24 cellular contexts compared by ENCODE assay signal in the genomic region with DNA sequence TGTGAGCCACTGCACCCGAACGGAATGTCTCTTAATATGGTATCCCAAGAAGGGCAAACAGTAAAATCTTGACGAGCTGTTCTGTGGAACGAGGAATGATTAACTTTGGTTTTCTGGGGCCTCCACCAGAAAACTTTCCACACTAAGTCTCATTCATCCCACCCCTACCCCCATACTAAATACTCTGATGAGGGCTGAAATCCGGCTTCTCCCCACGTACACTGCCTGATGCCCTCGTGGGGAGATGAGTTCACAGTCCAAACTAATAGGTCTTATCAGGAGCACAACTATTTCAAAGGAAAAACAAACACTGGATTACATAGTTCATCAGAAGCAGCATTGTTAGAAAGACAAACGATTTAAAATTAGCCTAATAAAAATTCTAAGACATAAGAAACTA. TPM values are rescaled to one million over a fixed set of nuclear protein-coding genes. Genes with fewer than 3 reads are reported as not detected.
DNase-seq lines count a peak whose midpoint lies in the region; ATAC-seq, FAIRE-seq and TF ChIP-seq lines count a peak whose summit lies in the region.
"Had no signal": no experiment of that assay in that cellular context is flagged by ENCODE, and none has a peak within 500 bp of the region (broad histone marks: within the 10 kb centered on the region; RNA-seq: fewer than 3 reads in every experiment).

No MANE protein-coding gene starts in this region.

- H3K9ac ChIP-seq in HepG2 (ENCODE audit: insufficient read depth, low read depth, low read length), result no peak overlapping the region
- H3K9ac ChIP-seq: BLaER1 had no signal

- no peaks in the 10 kb centered on the region for H3K9me3 ChIP-seq in Caco-2
- H3K9me3 ChIP-seq in HepG2 (ENCODE audit: low read length), result peaks cover 56% of the 10 kb centered on the region
- H3K9me3 ChIP-seq: BE2C had no signal

- no peak for TF ChIP-seq CTCF in Caco-2 (IDR thresholded peaks at IDR 0.05; ENCODE audit: insufficient read depth in 1 of 2, low read depth in 1 of 2, low read length in 1 of 2, severe bottlenecking in 1 of 2, unreplicated experiment in 1 of 2)
- TF ChIP-seq CTCF in GM23338 (conservative IDR thresholded peaks at IDR 0.05; ENCODE audit: low read depth in 2 of 2), result no peak
- TF ChIP-seq CTCF in HepG2 (CRISPR knock-in tag; IDR thresholded peaks at IDR 0.05), result no peak
- TF ChIP-seq CTCF in GM13976 (IDR thresholded peaks at IDR 0.05; ENCODE audit: borderline replicate concordance, control extremely low read depth, extremely low read depth, insufficient read depth, missing control alignments), result no peak

- H3K4me3 Mint-ChIP-seq in Caco-2 (ENCODE audit: unreplicated experiment) (peak overlapping the region; percentile 29), GM23338 (no peak overlapping the region)
- H3K4me3 Mint-ChIP-seq: CD14-positive monocyte; CD4-positive, alpha-beta memory T cell; CD4-positive, CD25-positive, alpha-beta regulatory T cell; CD8-positive, alpha-beta memory T cell had no signal

- in situ Hi-C loops in HepG2 (cut with HindIII; ENCODE audit: extremely low pct_ligation_motif_present, low pct_unique_long_range_greater_than_20kb), result no loop called here
- in situ Hi-C loops in GM13976 (cut with MboI; ENCODE audit: low sequenced_read_pairs, unreplicated experiment), result no loop called here

- peaks cover 19% of the 10 kb centered on the region for H3K9me3 Mint-ChIP-seq in Caco-2 (ENCODE audit: unreplicated experiment)
- H3K9me3 Mint-ChIP-seq in GM23338, result peaks cover 6% of the 10 kb centered on the region; the same call in 1 of the 3 replicates

- peaks cover 5% of the 10 kb centered on the region; the same call in 1 of the 2 replicates for H3K4me1 ChIP-seq in Caco-2
- H3K4me1 ChIP-seq in GM23338 (ENCODE audit: insufficient read depth), result no peaks in the 10 kb centered on the region
- H3K4me1 ChIP-seq in HepG2 (ENCODE audit: insufficient read depth, low read length), result peaks cover 7% of the 10 kb centered on the region; the same call in 1 of the 2 replicates
- H3K4me1 ChIP-seq: BE2C, BLaER1 had no signal

- H3K4me2 ChIP-seq in GM23338 (no peak overlapping the region), HepG2 (ENCODE audit: low read depth, low read length) (no peak overlapping the region)
- H3K4me2 ChIP-seq: BLaER1 had no signal

- H3K79me2 ChIP-seq in GM23338 (replicated peaks; ENCODE audit: insufficient read depth) (no peaks in the 10 kb centered on the region), HepG2 (ENCODE audit: insufficient read depth, low read length) (no peaks in the 10 kb centered on the region)

- intact Hi-C loops in Caco-2 (cut with micrococcal nuclease; ENCODE audit: unreplicated experiment), result loop anchor here (10.0 kb wide), 1 partner anchor 108 kb away; no protein-coding TSS in a partner anchor
- intact Hi-C loops in HepG2 (cut with micrococcal nuclease; ENCODE audit: unreplicated experiment), result no loop called here

- H3K27me3 Mint-ChIP-seq in Caco-2 (ENCODE audit: insufficient read depth, unreplicated experiment) (no peaks in the 10 kb centered on the region), GM23338 (ENCODE audit: insufficient read depth, low read depth, poor library complexity) (no peaks in the 10 kb centered on the region)
- H3K27me3 Mint-ChIP-seq: CD4-positive, alpha-beta memory T cell; CD4-positive, CD25-positive, alpha-beta regulatory T cell had no signal

- DNase-seq in Caco-2, result peak; percentile 52 to 58
- no peak for DNase-seq in GM23338 (ENCODE audit: low spot score)
- DNase-seq in HuH-7.5 (ENCODE audit: low spot score), result peak; percentile 42
- peak; percentile 10 for DNase-seq in HepG2 (ENCODE audit: low spot score)
- DNase-seq in NCI-H1436 (lab: John Stamatoyannopoulos, UW), result no peak
- DNase-seq in GM13976 (ENCODE audit: low spot score), result no peak
- DNase-seq in activated CD4-positive, alpha-beta T cell treated with anti-CD3 and anti-CD28 coated beads for 1 hour, result no peak
- DNase-seq: 8988T; ACHN; BE2C; C1 segment of cervical spinal cord; Calu3; CD4-positive, alpha-beta memory T cell; CD4-positive, CD25-positive, alpha-beta regulatory T cell; CD8-positive, alpha-beta memory T cell; COR-L47; DMS79 treated with DMSO at 0.1 percent for 48 hours; GF-D8 had no signal

- H4K20me1 ChIP-seq in GM23338 (replicated peaks; ENCODE audit: insufficient read depth) (no peaks in the 10 kb centered on the region), HepG2 (ENCODE audit: insufficient read depth, low read length) (no peaks in the 10 kb centered on the region)
- H4K20me1 ChIP-seq: BLaER1 had no signal

- H3K9me2 ChIP-seq in GM23338 (ENCODE audit: insufficient read depth), result no peaks in the 10 kb centered on the region

- H3K27me3 ChIP-seq in Caco-2 (replicated peaks; ENCODE audit: control insufficient read depth, insufficient read depth, low read length) (no peaks in the 10 kb centered on the region), GM23338 (ENCODE audit: insufficient read depth) (no peaks in the 10 kb centered on the region), HepG2 (ENCODE audit: control insufficient read depth in 1 of 2, insufficient read depth in 2 of 2, low read length in 2 of 2) (no peaks in the 10 kb centered on the region)
- H3K27me3 ChIP-seq: BE2C, BLaER1 had no signal

- H3K36me3 Mint-ChIP-seq in Caco-2 (ENCODE audit: insufficient read depth, unreplicated experiment) (no peaks in the 10 kb centered on the region), GM23338 (ENCODE audit: low read depth) (no peaks in the 10 kb centered on the region)
- H3K36me3 Mint-ChIP-seq: CD4-positive, alpha-beta memory T cell; CD4-positive, CD25-positive, alpha-beta regulatory T cell; CD8-positive, alpha-beta memory T cell had no signal

- H3K4me3 ChIP-seq in Caco-2 (ENCODE audit: low read depth, low read length), result no peak overlapping the region
- no peak overlapping the region for H3K4me3 ChIP-seq in GM23338
- no peak overlapping the region for H3K4me3 ChIP-seq in HepG2 (replicated peaks in 1 of 3; ENCODE audit: insufficient read depth in 1 of 3, low read depth in 2 of 3, low read length in 3 of 3)
- H3K4me3 ChIP-seq: BLaER1 had no signal

- TF ChIP-seq POLR2A in HepG2 (IDR thresholded peaks at IDR 0.05; ENCODE audit: insufficient read depth in 1 of 2, low read depth in 2 of 2, low read length in 2 of 2), result no peak

- no peak for ATAC-seq in GM23338
- peak; percentile 72 for ATAC-seq in HepG2
- no peak for ATAC-seq in GM21737 (IDR thresholded peaks at IDR 0.05; ENCODE audit: unreplicated experiment)

- no peak for TF ChIP-seq RAD21 in HepG2 (CRISPR knock-in tag; IDR thresholded peaks at IDR 0.05)

- POLR2A ChIA-PET in Caco-2 (lab: Charles Lee) (no interaction called here), HepG2 (lab: Yijun Ruan, JAX) (no interaction called here)

- no peaks in the 10 kb centered on the region for H3K36me3 ChIP-seq in Caco-2 (ENCODE audit: control insufficient read depth, insufficient read depth, low read length)
- H3K36me3 ChIP-seq in GM23338 (ENCODE audit: insufficient read depth), result no peaks in the 10 kb centered on the region
- no peaks in the 10 kb centered on the region for H3K36me3 ChIP-seq in HepG2 (replicated peaks in 1 of 2; ENCODE audit: control insufficient read depth in 1 of 2, insufficient read depth in 2 of 2, low read length in 2 of 2)
- H3K36me3 ChIP-seq: BE2C, BLaER1 had no signal

- H3K4me1 Mint-ChIP-seq in Caco-2 (ENCODE audit: low read depth, unreplicated experiment) (peaks cover 17% of the 10 kb centered on the region), GM23338 (no peaks in the 10 kb centered on the region)
- H3K4me1 Mint-ChIP-seq: CD4-positive, alpha-beta memory T cell; CD4-positive, CD25-positive, alpha-beta regulatory T cell; CD8-positive, alpha-beta memory T cell had no signal

- BruUV-seq in Caco-2 (replicated peaks; lab: Mats Ljungman, UMichigan) (no TSS peak), HepG2 (replicated peaks; lab: Mats Ljungman, UMichigan) (no TSS peak)

- no peaks in the 10 kb centered on the region for H3F3A ChIP-seq in GM23338 (replicated peaks; ENCODE audit: low read depth)

- peak overlapping the region; percentile 74 for H3K27ac Mint-ChIP-seq in Caco-2 (ENCODE audit: unreplicated experiment)
- no peak overlapping the region for H3K27ac Mint-ChIP-seq in GM23338
- H3K27ac Mint-ChIP-seq: CD14-positive monocyte; CD4-positive, alpha-beta memory T cell; CD4-positive, CD25-positive, alpha-beta regulatory T cell had no signal

- CTCF ChIA-PET in Caco-2 (lab: Charles Lee), result no interaction called here
- CTCF ChIA-PET in HepG2 (lab: Yijun Ruan, JAX; ENCODE audit: low intra/inter-chr PET ratio, low total read pairs), result no interaction called here

- H2AFZ ChIP-seq in GM23338, result 0 out of 2 replicates have a peak overlapping the region, but pooled peaks have one; percentile 16
- H2AFZ ChIP-seq in HepG2 (ENCODE audit: low read length), result no peak overlapping the region

- no peak overlapping the region for H3K27ac ChIP-seq in GM23338 (ENCODE audit: low read depth)
- no peak overlapping the region for H3K27ac ChIP-seq in HepG2 (ENCODE audit: extremely low read length, insufficient read depth, low read length)
- H3K27ac ChIP-seq: BLaER1 had no signal

- FAIRE-seq in HepG2 (lab: Jason Lieb, UNC), result no peak
- FAIRE-seq: G401.6, GM12891, GM18507 had no signal

- WGBS in HepG2 (ENCODE audit: low lambda C conversion rate), result 2% methylated on average over 8 of the region's 8 CpGs

- TF ChIP-seq EP300 in HepG2 (IDR thresholded peaks at IDR 0.05; ENCODE audit: low read depth in 2 of 2, low read length in 2 of 2) (no peak), HepG2 (CRISPR knock-in tag; IDR thresholded peaks at IDR 0.05; ENCODE audit: borderline replicate concordance) (no peak)

RNA-seq across cellular contexts. Expression of a gene that starts 49.2 kb away (rescaled TPM):
- total RNA-seq in Caco-2 (2022) (93.7 and 103 TPM in 2 replicates), HepG2 (2016; rRNA removed; fragmentation: Illumina TruSeq; extraction: Trizol) (not detected in 2 replicates)
- 89.2 and 91.2 TPM in 2 replicates for total RNA-seq in GM23338 (2014; rRNA removed; shearing (Covaris generic))
- polyA plus RNA-seq in GM23338 (2016; fragmentation: Nextera tagmentation; extraction: Ambion mirVana) (68.0 and 77.7 TPM in 2 replicates), HepG2 (2011; rRNA removed) (not detected in 2 replicates)
- not detected in 2 replicates for total RNA-seq in HepG2 (2016; cell fraction: cytosol; rRNA removed; fragmentation: Illumina TruSeq; extraction: Trizol; ENCODE audit: low read depth)
- not detected in 2 replicates for total RNA-seq in HepG2 (2016; cell fraction: insoluble cytoplasmic fraction; rRNA removed; fragmentation: Illumina TruSeq; extraction: Trizol)
- total RNA-seq in HepG2 (2016; cell fraction: membrane; rRNA removed; fragmentation: Illumina TruSeq; extraction: Trizol), result not detected in 2 replicates
- total RNA-seq in HepG2 (2016; cell fraction: nucleus; rRNA removed; fragmentation: Illumina TruSeq; extraction: Trizol), result not detected in 2 replicates
- polyA plus RNA-seq in HepG2 (2011; cell fraction: cytosol; rRNA removed), result not detected in 2 replicates
- polyA plus RNA-seq in HepG2 (2011; cell fraction: nucleus; rRNA removed), result 0.02 and 0.14 TPM in 2 replicates
- not detected in 2 replicates for polyA plus RNA-seq in HepG2 (2012)
- not detected in 2 replicates for polyA plus RNA-seq in HepG2 (2016; cell fraction: cytosol; fragmentation: Illumina TruSeq; extraction: Trizol; ENCODE audit: low read depth)
- not detected in 2 replicates for polyA plus RNA-seq in HepG2 (2016; cell fraction: insoluble cytoplasmic fraction; fragmentation: Illumina TruSeq; extraction: Trizol; ENCODE audit: low read depth)
- polyA plus RNA-seq in HepG2 (2016; cell fraction: membrane; fragmentation: Illumina TruSeq; extraction: Trizol; ENCODE audit: low read depth), result not detected in 2 replicates
- polyA plus RNA-seq in HepG2 (2016; cell fraction: nucleus; fragmentation: Illumina TruSeq; extraction: Trizol; ENCODE audit: insufficient read depth, low read depth), result not detected in 2 replicates
- 1.3 TPM in 1 of 2 replicates, not detected in the other for polyA minus RNA-seq in HepG2 (2011; rRNA and poly(A)+ RNA removed; ENCODE audit: low replicate concordance)
- polyA minus RNA-seq in HepG2 (2011; cell fraction: cytosol; rRNA and poly(A)+ RNA removed), result not detected in 2 replicates
- polyA minus RNA-seq in HepG2 (2011; cell fraction: nucleus; rRNA and poly(A)+ RNA removed), result 0.37 TPM in 1 of 2 replicates, not detected in the other

Comparison
In these comparisons a context has a peak if more than half of its experiments do, and no peak if none do; other contexts are left out.
1. DNase-seq: peak in Caco-2 (2 of 2), HuH-7.5 (single experiment) and HepG2 (single experiment); none in GM23338 (single experiment), NCI-H1436 (single experiment), GM13976 (single experiment) and activated CD4-positive, alpha-beta T cell treated with anti-CD3 and anti-CD28 coated beads for 1 hour (single experiment).
2. RNA of a gene that starts 49.2 kb away (total RNA-seq): 93.7 to 103 TPM in Caco-2 and 89.2 to 91.2 TPM in GM23338; not detected in HepG2; every median in the first group is over 10 times any median in the second.